In genomic region chr20:50386641-50386960, GRCh38 we compare ENCODE assay signal across 24 cellular contexts.
DNase-seq lines count a peak whose midpoint lies in the region; ATAC-seq and TF ChIP-seq lines count a peak whose summit lies in the region.
"Had no signal": no experiment of that assay in that cellular context is flagged by ENCODE, and none has a peak within 500 bp of the region (broad histone marks: within the 10 kb centered on the region; RNA-seq: fewer than 3 reads in every experiment).

No MANE protein-coding gene starts in this region.

- ATAC-seq in activated CD8-positive, alpha-beta memory T cell treated with anti-CD3 and anti-CD28 coated beads, Interleukin-2, amount 10 ng/mL, durations not matched to agents 7 days and 5 days: peak; percentile 6
- no peak for ATAC-seq in CD8-positive, alpha-beta T cell
- no peak for ATAC-seq in activated T-helper 17 cell treated with anti-CD3 and anti-CD28 coated beads, Interleukin-2, amount 50 U/mL, for 72 hours (replicated peaks)
- no peak for ATAC-seq in naive thymus-derived CD8-positive, alpha-beta T cell
- no peak for ATAC-seq in GM19467 (IDR thresholded peaks at IDR 0.05; ENCODE audit: unreplicated experiment)
- ATAC-seq: HCT116, heart left ventricle, psoas muscle had no signal

- H3K27me3 ChIP-seq in CD8-positive, alpha-beta T cell (ENCODE audit: insufficient read depth, low read length): no peaks in the 10 kb centered on the region
- H3K27me3 ChIP-seq: adrenal gland, heart left ventricle, SJSA1 had no signal

- CTCF ChIA-PET in activated CD8-positive, alpha-beta memory T cell treated with anti-CD3 and anti-CD28 coated beads, Interleukin-2, amount 10 ng/mL, durations not matched to agents 7 days and 5 days (lab: Charles Lee): interaction anchor here (0.7 to 2.4 kb wide), 8 partner anchors 8 to 206 kb away, joined by 3 to 9 read pairs (median 5); partner anchors contain the start of gene CEBPB
- CTCF ChIA-PET in CD8-positive, alpha-beta T cell (lab: Charles Lee): no interaction called here

- no peak overlapping the region for H3K4me3 ChIP-seq in CD8-positive, alpha-beta T cell (ENCODE audit: low read depth, low read length)
- H3K4me3 ChIP-seq: adrenal gland, heart left ventricle, psoas muscle, SJSA1 had no signal

- intact Hi-C loops in CD8-positive, alpha-beta T cell (cut with DNase I, micrococcal nuclease): loop anchor here (2.0 to 5.0 kb wide), 2 partner anchors 49 to 196 kb away; partner anchors contain the start of gene CEBPB (in 2 of the 2)

- H3K36me3 Mint-ChIP-seq in activated CD8-positive, alpha-beta memory T cell treated with anti-CD3 and anti-CD28 coated beads, Interleukin-2, amount 10 ng/mL, durations not matched to agents 7 days and 5 days: no peaks in the 10 kb centered on the region
- no peaks in the 10 kb centered on the region for H3K36me3 Mint-ChIP-seq in CD8-positive, alpha-beta T cell
- H3K36me3 Mint-ChIP-seq in activated T-helper 17 cell treated with anti-CD3 and anti-CD28 coated beads, Interleukin-2, amount 50 U/mL, for 72 hours (ENCODE audit: low read depth): no peaks in the 10 kb centered on the region
- no peaks in the 10 kb centered on the region for H3K36me3 Mint-ChIP-seq in naive thymus-derived CD8-positive, alpha-beta T cell
- H3K36me3 Mint-ChIP-seq: brain had no signal

- H3K9me3 Mint-ChIP-seq in activated CD8-positive, alpha-beta memory T cell treated with anti-CD3 and anti-CD28 coated beads, Interleukin-2, amount 10 ng/mL, durations not matched to agents 7 days and 5 days (ENCODE audit: low read depth): no peaks in the 10 kb centered on the region
- no peaks in the 10 kb centered on the region for H3K9me3 Mint-ChIP-seq in CD8-positive, alpha-beta T cell
- peaks cover 3% of the 10 kb centered on the region for H3K9me3 Mint-ChIP-seq in activated T-helper 17 cell treated with anti-CD3 and anti-CD28 coated beads, Interleukin-2, amount 50 U/mL, for 72 hours
- H3K9me3 Mint-ChIP-seq in naive thymus-derived CD8-positive, alpha-beta T cell: no peaks in the 10 kb centered on the region

- peak overlapping the region; percentile 22 for H3K4me3 Mint-ChIP-seq in activated CD8-positive, alpha-beta memory T cell treated with anti-CD3 and anti-CD28 coated beads, Interleukin-2, amount 10 ng/mL, durations not matched to agents 7 days and 5 days
- H3K4me3 Mint-ChIP-seq in CD8-positive, alpha-beta T cell: peak overlapping the region; percentile 43
- H3K4me3 Mint-ChIP-seq in activated T-helper 17 cell treated with anti-CD3 and anti-CD28 coated beads, Interleukin-2, amount 50 U/mL, for 72 hours: peak overlapping the region; percentile 70
- peak overlapping the region; percentile 5 to 79 (median 58) for H3K4me3 Mint-ChIP-seq in naive thymus-derived CD8-positive, alpha-beta T cell
- H3K4me3 Mint-ChIP-seq: B cell, brain had no signal

- no peak for DNase-seq in activated CD8-positive, alpha-beta memory T cell treated with anti-CD3 and anti-CD28 coated beads, Interleukin-2, amount 10 ng/mL, durations not matched to agents 7 days and 5 days
- DNase-seq in activated CD8-positive, alpha-beta memory T cell treated with anti-CD3 and anti-CD28 coated beads, Interleukin-2, amount 50 U/mL, for 48 hours: no peak
- DNase-seq in CD8-positive, alpha-beta T cell: no peak
- DNase-seq in naive thymus-derived CD8-positive, alpha-beta T cell: no peak
- DNase-seq in NCI-H187 treated with DMSO at 0.1 percent for 48 hours (lab: John Stamatoyannopoulos, UW): no peak
- no peak for DNase-seq in DMS53 treated with DMSO at 0.1 percent for 48 hours (lab: John Stamatoyannopoulos, UW; ENCODE audit: unreplicated experiment)
- DNase-seq: activated CD4-positive, alpha-beta T cell treated with anti-CD3 and anti-CD28 coated beads, Interleukin-2, amount 50 U/mL, for 4 hours; adrenal gland; foreskin fibroblast; heart left ventricle; NCI-H1092 treated with DMSO at 0.1 percent for 48 hours; NCI-H2029; NCI-H2227 treated with DMSO at 0.1 percent for 48 hours; NCI-H748 treated with DMSO at 0.1 percent for 48 hours; nucleus accumbens had no signal

- no peak for TF ChIP-seq CTCF in CD8-positive, alpha-beta T cell (IDR thresholded peaks at IDR 0.05)

- no peak overlapping the region for H3K27ac ChIP-seq in CD8-positive, alpha-beta T cell (ENCODE audit: low read depth, low read length)
- H3K27ac ChIP-seq: adrenal gland, HL-60, psoas muscle, SJSA1, VCaP had no signal

- H3K9me3 ChIP-seq in CD8-positive, alpha-beta T cell (ENCODE audit: low read length): no peaks in the 10 kb centered on the region
- H3K9me3 ChIP-seq: adrenal gland, heart left ventricle, psoas muscle, SJSA1 had no signal

- no peaks in the 10 kb centered on the region for H3K36me3 ChIP-seq in CD8-positive, alpha-beta T cell (ENCODE audit: insufficient read depth, low read length)
- H3K36me3 ChIP-seq: adrenal gland, heart left ventricle, SJSA1 had no signal

- H3K27me3 Mint-ChIP-seq in activated CD8-positive, alpha-beta memory T cell treated with anti-CD3 and anti-CD28 coated beads, Interleukin-2, amount 10 ng/mL, durations not matched to agents 7 days and 5 days: peaks cover 9% of the 10 kb centered on the region
- H3K27me3 Mint-ChIP-seq in CD8-positive, alpha-beta T cell (ENCODE audit: low read depth): peaks cover 4% of the 10 kb centered on the region
- no peaks in the 10 kb centered on the region for H3K27me3 Mint-ChIP-seq in activated T-helper 17 cell treated with anti-CD3 and anti-CD28 coated beads, Interleukin-2, amount 50 U/mL, for 72 hours
- peaks cover 0 to 4% (median 0%) of the 10 kb centered on the region in 5 donors for H3K27me3 Mint-ChIP-seq in naive thymus-derived CD8-positive, alpha-beta T cell

- peaks cover 77% of the 10 kb centered on the region for H3K4me1 Mint-ChIP-seq in activated CD8-positive, alpha-beta memory T cell treated with anti-CD3 and anti-CD28 coated beads, Interleukin-2, amount 10 ng/mL, durations not matched to agents 7 days and 5 days
- peaks cover 57% of the 10 kb centered on the region for H3K4me1 Mint-ChIP-seq in CD8-positive, alpha-beta T cell (ENCODE audit: low read depth)
- H3K4me1 Mint-ChIP-seq in activated T-helper 17 cell treated with anti-CD3 and anti-CD28 coated beads, Interleukin-2, amount 50 U/mL, for 72 hours: peaks cover 34% of the 10 kb centered on the region
- peaks cover 15 to 61% (median 42%) of the 10 kb centered on the region in 4 donors for H3K4me1 Mint-ChIP-seq in naive thymus-derived CD8-positive, alpha-beta T cell

- POLR2A ChIA-PET in CD8-positive, alpha-beta T cell (lab: Charles Lee): interaction anchor here (0.6 to 0.7 kb wide), 2 partner anchors 18 to 195 kb away, joined by 3 read pairs; no protein-coding TSS in a partner anchor
- POLR2A ChIA-PET in naive thymus-derived CD8-positive, alpha-beta T cell (lab: Charles Lee): no interaction called here

- peaks cover 41% of the 10 kb centered on the region for H3K4me1 ChIP-seq in CD8-positive, alpha-beta T cell (ENCODE audit: insufficient read depth, low read length)
- H3K4me1 ChIP-seq: SJSA1 had no signal

- peak overlapping the region; percentile 72 for H3K27ac Mint-ChIP-seq in activated CD8-positive, alpha-beta memory T cell treated with anti-CD3 and anti-CD28 coated beads, Interleukin-2, amount 10 ng/mL, durations not matched to agents 7 days and 5 days
- H3K27ac Mint-ChIP-seq in CD8-positive, alpha-beta T cell: peak overlapping the region; percentile 64
- H3K27ac Mint-ChIP-seq in activated T-helper 17 cell treated with anti-CD3 and anti-CD28 coated beads, Interleukin-2, amount 50 U/mL, for 72 hours: no peak overlapping the region
- H3K27ac Mint-ChIP-seq in naive thymus-derived CD8-positive, alpha-beta T cell: peak overlapping the region in 9 of 10 donors; percentile 71 to 94 (median 85)
- H3K27ac Mint-ChIP-seq: B cell had no signal
